ENCODE assay signal across 19 cellular contexts in genomic region chr13:46129124-46129523, GRCh38. TPM values are rescaled to one million over a fixed set of nuclear protein-coding genes. Genes with fewer than 3 reads are reported as not detected.
DNase-seq lines count a peak whose midpoint lies in the region; ATAC-seq and TF ChIP-seq lines count a peak whose summit lies in the region.
"Had no signal": no experiment of that assay in that cellular context is flagged by ENCODE, and none has a peak within 500 bp of the region (broad histone marks: within the 10 kb centered on the region; RNA-seq: fewer than 3 reads in every experiment).

No MANE protein-coding gene starts in this region.

- no peak overlapping the region for H3K4me3 Mint-ChIP-seq in activated naive CD4-positive, alpha-beta T cell treated with anti-CD3 and anti-CD28 coated beads for 36 hours
- H3K4me3 Mint-ChIP-seq in GM23338 (no peak overlapping the region), progenitor cell of endocrine pancreas (ENCODE audit: low read depth) (no peak overlapping the region)
- no peak overlapping the region for H3K4me3 Mint-ChIP-seq in activated naive CD8-positive, alpha-beta T cell treated with anti-CD3 and anti-CD28 coated beads, Interleukin-2, amount 10 ng/mL, durations not matched to agents 7 days and 5 days
- no peak overlapping the region for H3K4me3 Mint-ChIP-seq in natural killer cell treated with Interleukin-12 subunit alpha and Interleukin-12 subunit beta and Interleukin-15 and Interleukin-18, amount 100 ng/mL, for 72 hours
- H3K4me3 Mint-ChIP-seq: CD4-positive, alpha-beta T cell had no signal

- H3K4me3 ChIP-seq in GM23338 = no peak overlapping the region
- H3K4me3 ChIP-seq: K562 had no signal

- H3F3A ChIP-seq in GM23338 (replicated peaks; ENCODE audit: low read depth) = no peaks in the 10 kb centered on the region

- no peaks in the 10 kb centered on the region for H3K9me2 ChIP-seq in GM23338 (ENCODE audit: insufficient read depth)

- H3K4me1 ChIP-seq in GM23338 (ENCODE audit: insufficient read depth) = no peaks in the 10 kb centered on the region

- H3K9me3 Mint-ChIP-seq in activated naive CD4-positive, alpha-beta T cell treated with anti-CD3 and anti-CD28 coated beads for 36 hours = no peaks in the 10 kb centered on the region
- no peaks in the 10 kb centered on the region for H3K9me3 Mint-ChIP-seq in GM23338
- no peaks in the 10 kb centered on the region for H3K9me3 Mint-ChIP-seq in activated naive CD8-positive, alpha-beta T cell treated with anti-CD3 and anti-CD28 coated beads, Interleukin-2, amount 10 ng/mL, durations not matched to agents 7 days and 5 days
- H3K9me3 Mint-ChIP-seq in natural killer cell treated with Interleukin-12 subunit alpha and Interleukin-12 subunit beta and Interleukin-15 and Interleukin-18, amount 100 ng/mL, for 72 hours = no peaks in the 10 kb centered on the region
- no peaks in the 10 kb centered on the region for H3K9me3 Mint-ChIP-seq in progenitor cell of endocrine pancreas (ENCODE audit: low read depth)
- H3K9me3 Mint-ChIP-seq: CD4-positive, alpha-beta T cell had no signal

- H3K36me3 Mint-ChIP-seq in activated naive CD4-positive, alpha-beta T cell treated with anti-CD3 and anti-CD28 coated beads for 36 hours (ENCODE audit: low read depth) = peaks cover 53% of the 10 kb centered on the region
- H3K36me3 Mint-ChIP-seq in GM23338 (ENCODE audit: low read depth) (no peaks in the 10 kb centered on the region), progenitor cell of endocrine pancreas (ENCODE audit: insufficient read depth) (no peaks in the 10 kb centered on the region)
- H3K36me3 Mint-ChIP-seq in activated naive CD8-positive, alpha-beta T cell treated with anti-CD3 and anti-CD28 coated beads, Interleukin-2, amount 10 ng/mL, durations not matched to agents 7 days and 5 days = peaks cover 50% of the 10 kb centered on the region
- peaks cover 64% of the 10 kb centered on the region for H3K36me3 Mint-ChIP-seq in natural killer cell treated with Interleukin-12 subunit alpha and Interleukin-12 subunit beta and Interleukin-15 and Interleukin-18, amount 100 ng/mL, for 72 hours

- no peak for ATAC-seq in GM23338
- no peak for ATAC-seq in activated naive CD8-positive, alpha-beta T cell treated with anti-CD3 and anti-CD28 coated beads, Interleukin-2, amount 10 ng/mL, durations not matched to agents 7 days and 5 days (ENCODE audit: low read depth)
- ATAC-seq in natural killer cell treated with Interleukin-12 subunit alpha and Interleukin-12 subunit beta and Interleukin-15 and Interleukin-18, amount 100 ng/mL, for 72 hours = no peak
- ATAC-seq in GM19463 (IDR thresholded peaks at IDR 0.05; ENCODE audit: unreplicated experiment) = no peak
- ATAC-seq: K562 had no signal

- H3K4me1 Mint-ChIP-seq in activated naive CD4-positive, alpha-beta T cell treated with anti-CD3 and anti-CD28 coated beads for 36 hours (ENCODE audit: low read depth) = peaks cover 35% of the 10 kb centered on the region
- H3K4me1 Mint-ChIP-seq in GM23338 (0 out of 3 replicates have a peak, but pooled peaks cover 2% of the 10 kb centered on the region), progenitor cell of endocrine pancreas (ENCODE audit: low read depth) (peaks cover 6% of the 10 kb centered on the region)
- H3K4me1 Mint-ChIP-seq in activated naive CD8-positive, alpha-beta T cell treated with anti-CD3 and anti-CD28 coated beads, Interleukin-2, amount 10 ng/mL, durations not matched to agents 7 days and 5 days = peaks cover 38% of the 10 kb centered on the region
- peaks cover 52 to 61% of the 10 kb centered on the region in 2 donors for H3K4me1 Mint-ChIP-seq in natural killer cell treated with Interleukin-12 subunit alpha and Interleukin-12 subunit beta and Interleukin-15 and Interleukin-18, amount 100 ng/mL, for 72 hours (ENCODE audit: low read depth in 2 of 2)

- peak overlapping the region; percentile 54 for H3K27ac Mint-ChIP-seq in activated naive CD4-positive, alpha-beta T cell treated with anti-CD3 and anti-CD28 coated beads for 36 hours
- H3K27ac Mint-ChIP-seq in GM23338 (no peak overlapping the region), progenitor cell of endocrine pancreas (no peak overlapping the region)
- H3K27ac Mint-ChIP-seq in activated naive CD8-positive, alpha-beta T cell treated with anti-CD3 and anti-CD28 coated beads, Interleukin-2, amount 10 ng/mL, durations not matched to agents 7 days and 5 days = peak overlapping the region; percentile 31
- H3K27ac Mint-ChIP-seq in natural killer cell treated with Interleukin-12 subunit alpha and Interleukin-12 subunit beta and Interleukin-15 and Interleukin-18, amount 100 ng/mL, for 72 hours = peak overlapping the region; percentile 36 to 55
- H3K27ac Mint-ChIP-seq: CD4-positive, alpha-beta T cell had no signal

- H3K27me3 Mint-ChIP-seq in activated naive CD4-positive, alpha-beta T cell treated with anti-CD3 and anti-CD28 coated beads for 36 hours (ENCODE audit: low read depth) = no peaks in the 10 kb centered on the region
- H3K27me3 Mint-ChIP-seq in GM23338 (ENCODE audit: insufficient read depth, low read depth, poor library complexity) (peaks cover 4% of the 10 kb centered on the region), progenitor cell of endocrine pancreas (no peaks in the 10 kb centered on the region)
- no peaks in the 10 kb centered on the region for H3K27me3 Mint-ChIP-seq in activated naive CD8-positive, alpha-beta T cell treated with anti-CD3 and anti-CD28 coated beads, Interleukin-2, amount 10 ng/mL, durations not matched to agents 7 days and 5 days
- H3K27me3 Mint-ChIP-seq in natural killer cell treated with Interleukin-12 subunit alpha and Interleukin-12 subunit beta and Interleukin-15 and Interleukin-18, amount 100 ng/mL, for 72 hours = no peaks in the 10 kb centered on the region
- H3K27me3 Mint-ChIP-seq: CD4-positive, alpha-beta T cell had no signal

- no peaks in the 10 kb centered on the region for H3K79me2 ChIP-seq in GM23338 (replicated peaks; ENCODE audit: insufficient read depth)

- no peaks in the 10 kb centered on the region for H3K36me3 ChIP-seq in GM23338 (ENCODE audit: insufficient read depth)

- H3K27me3 ChIP-seq in GM23338 (ENCODE audit: insufficient read depth) = no peaks in the 10 kb centered on the region

- H2AFZ ChIP-seq in GM23338 = 0 out of 2 replicates have a peak overlapping the region, but pooled peaks have one; percentile 2

- DNase-seq in activated naive CD4-positive, alpha-beta T cell treated with anti-CD3 and anti-CD28 coated beads for 36 hours = no peak
- no peak for DNase-seq in activated naive CD4-positive, alpha-beta T cell (lab: John Stamatoyannopoulos, UW)
- no peak for DNase-seq in GM23338 (ENCODE audit: low spot score)
- no peak for DNase-seq in activated naive CD8-positive, alpha-beta T cell treated with anti-CD3 and anti-CD28 coated beads, Interleukin-2, amount 10 ng/mL, durations not matched to agents 7 days and 5 days
- no peak for DNase-seq in natural killer cell treated with Interleukin-12 subunit alpha and Interleukin-12 subunit beta and Interleukin-15 and Interleukin-18, amount 100 ng/mL, for 72 hours (ENCODE audit: low spot score)
- DNase-seq in progenitor cell of endocrine pancreas (ENCODE audit: low spot score, unreplicated experiment) = no peak
- DNase-seq: ACHN; CD4-positive, alpha-beta T cell; DMS 273 treated with DMSO at 0.1 percent for 48 hours; NCI-H146; NCI-H2081 treated with DMSO at 0.1 percent for 48 hours; NCI-H524 had no signal

- POLR2A ChIA-PET in activated naive CD8-positive, alpha-beta T cell treated with anti-CD3 and anti-CD28 coated beads, Interleukin-2, amount 10 ng/mL, durations not matched to agents 7 days and 5 days (lab: Charles Lee) = no interaction called here

- intact Hi-C loops in activated naive CD4-positive, alpha-beta T cell treated with anti-CD3 and anti-CD28 coated beads for 36 hours (cut with micrococcal nuclease) = loop anchor here (5.0 kb wide), 1 partner anchor 263 kb away; no protein-coding TSS in a partner anchor

- no peak overlapping the region for H3K27ac ChIP-seq in GM23338 (ENCODE audit: low read depth)
- H3K27ac ChIP-seq: HL-60 had no signal

- no peak overlapping the region for H3K4me2 ChIP-seq in GM23338

- CTCF ChIA-PET in activated naive CD4-positive, alpha-beta T cell treated with anti-CD3 and anti-CD28 coated beads for 36 hours (lab: Charles Lee) = interaction anchor here (0.7 to 1.2 kb wide), 3 partner anchors 14 to 192 kb away, joined by 3 to 5 read pairs (median 4); no protein-coding TSS in a partner anchor

- H4K20me1 ChIP-seq in GM23338 (replicated peaks; ENCODE audit: insufficient read depth) = no peaks in the 10 kb centered on the region

- TF ChIP-seq CTCF in GM23338 (conservative IDR thresholded peaks at IDR 0.05; ENCODE audit: low read depth in 2 of 2) (no peak), progenitor cell of endocrine pancreas (IDR thresholded peaks at IDR 0.05; ENCODE audit: unreplicated experiment) (no peak)

TF ChIP-seq in GM23338, 12 proteins besides CTCF, POLR2A, EP300 and RAD21 (continues in another document):
- no peak for TF ChIP-seq CREB1 (CRISPR knock-in tag; IDR thresholded peaks at IDR 0.05; ENCODE audit: low read depth)
- TF ChIP-seq NANOG (IDR thresholded peaks at IDR 0.05; ENCODE audit: borderline replicate concordance) = no peak

RNA-seq across cellular contexts. Expression of gene CPB2, which starts 24.3 kb away (rescaled TPM):
- not detected for total RNA-seq in activated naive CD4-positive, alpha-beta T cell treated with anti-CD3 and anti-CD28 coated beads for 36 hours
- not detected in 2 replicates for total RNA-seq in GM23338 (2014; rRNA removed; shearing (Covaris generic))
- polyA plus RNA-seq in GM23338 (2016; fragmentation: Nextera tagmentation; extraction: Ambion mirVana) = 0.47 and 0.73 TPM in 2 replicates
- not detected for total RNA-seq in activated naive CD8-positive, alpha-beta T cell treated with anti-CD3 and anti-CD28 coated beads, Interleukin-2, amount 10 ng/mL, durations not matched to agents 7 days and 5 days
- total RNA-seq in natural killer cell treated with Interleukin-12 subunit alpha and Interleukin-12 subunit beta and Interleukin-15 and Interleukin-18, amount 100 ng/mL, for 72 hours = not detected
- total RNA-seq in progenitor cell of endocrine pancreas = not detected in 2 replicates
- total RNA-seq: CD4-positive, alpha-beta T cell; Daoy; H4; OCI-LY7; RPMI7951 had no signal

RNA-seq across cellular contexts. Expression of gene LCP1, which starts 52.9 kb away (rescaled TPM):
- 1,000 to 10,000 TPM; 1,008 to 1,043 TPM for total RNA-seq in activated naive CD4-positive, alpha-beta T cell treated with anti-CD3 and anti-CD28 coated beads for 36 hours
- total RNA-seq in GM23338 (2014; rRNA removed; shearing (Covaris generic)) = 3.4 and 6.6 TPM in 2 replicates
- polyA plus RNA-seq in GM23338 (2016; fragmentation: Nextera tagmentation; extraction: Ambion mirVana) = 1.9 and 2.7 TPM in 2 replicates
- 1,000 to 10,000 TPM in 1 of 2 experiments, 100 to 1,000 TPM in 1; 965 to 1,009 TPM for total RNA-seq in activated naive CD8-positive, alpha-beta T cell treated with anti-CD3 and anti-CD28 coated beads, Interleukin-2, amount 10 ng/mL, durations not matched to agents 7 days and 5 days
- 1,000 to 10,000 TPM in 1 of 2 donors, 100 to 1,000 TPM in 1; 844 to 1,356 TPM for total RNA-seq in natural killer cell treated with Interleukin-12 subunit alpha and Interleukin-12 subunit beta and Interleukin-15 and Interleukin-18, amount 100 ng/mL, for 72 hours
- 8.3 and 17.0 TPM in 2 replicates for total RNA-seq in progenitor cell of endocrine pancreas

Comparison
In these comparisons a context has a peak if more than half of its experiments do, and no peak if none do; other contexts are left out.
1. H3K27ac Mint-ChIP-seq: peak in activated naive CD4-positive, alpha-beta T cell treated with anti-CD3 and anti-CD28 coated beads for 36 hours (single experiment), activated naive CD8-positive, alpha-beta T cell treated with anti-CD3 and anti-CD28 coated beads, Interleukin-2, amount 10 ng/mL, durations not matched to agents 7 days and 5 days (single experiment) and natural killer cell treated with Interleukin-12 subunit alpha and Interleukin-12 subunit beta and Interleukin-15 and Interleukin-18, amount 100 ng/mL, for 72 hours (2 of 2); none in GM23338 (single experiment) and progenitor cell of endocrine pancreas (single experiment).
2. RNA of gene LCP1, which starts 52.9 kb away (total RNA-seq): 844 to 1,356 TPM in natural killer cell treated with Interleukin-12 subunit alpha and Interleukin-12 subunit beta and Interleukin-15 and Interleukin-18, amount 100 ng/mL, for 72 hours, 1,008 to 1,043 TPM in activated naive CD4-positive, alpha-beta T cell treated with anti-CD3 and anti-CD28 coated beads for 36 hours and 965 to 1,009 TPM in activated naive CD8-positive, alpha-beta T cell treated with anti-CD3 and anti-CD28 coated beads, Interleukin-2, amount 10 ng/mL, durations not matched to agents 7 days and 5 days; 8.3 to 17.0 TPM in progenitor cell of endocrine pancreas and 3.4 to 6.6 TPM in GM23338; every median in the first group is over 10 times any median in the second.